Comparison of ENCODE assay signal across 39 cellular contexts in genomic region chr7:143947111-143947510, GRCh38. TPM values are rescaled to one million over a fixed set of nuclear protein-coding genes. Genes with fewer than 3 reads are reported as not detected.
"Had no signal": no experiment of that assay in that cellular context is flagged by ENCODE, and none has a peak within 500 bp of the region (broad histone marks: within the 10 kb centered on the region; RNA-seq: fewer than 3 reads in every experiment).

No MANE protein-coding gene starts in this region.

- H3K4me3 ChIP-seq: MG63 had no signal

- H3K9ac ChIP-seq: KMS-11 had no signal

- H3K4me2 ChIP-seq: KMS-11 had no signal

- H3K36me3 ChIP-seq: MG63 had no signal

- H3K27ac ChIP-seq: KMS-11 had no signal

- DNase-seq: Karpas-422, Kasumi-1, MG63, MM.1S, MV-4-11, NCI-H1048, NCI-H1092, NCI-H1092 treated with DMSO at 0.1 percent for 48 hours, NCI-H1105, NCI-H1105 treated with DMSO at 0.1 percent for 48 hours, NCI-H1417, NCI-H1417 treated with DMSO at 0.1 percent for 48 hours, NCI-H1436, NCI-H1436 treated with DMSO at 0.1 percent for 48 hours, NCI-H146, NCI-H1694, NCI-H1694 treated with DMSO at 0.1 percent for 48 hours, NCI-H187, NCI-H187 treated with DMSO at 0.1 percent for 48 hours, NCI-H1930, NCI-H2029, NCI-H2029 treated with DMSO at 0.1 percent for 48 hours, NCI-H2081, NCI-H2081 treated with DMSO at 0.1 percent for 48 hours, NCI-H2107, NCI-H2171, NCI-H2171 treated with DMSO at 0.1 percent for 48 hours, NCI-H2227 treated with DMSO at 0.1 percent for 48 hours, NCI-H226, NCI-H345, NCI-H446, NCI-H446 treated with DMSO at 0.1 percent for 48 hours, NCI-H510A, NCI-H510A treated with DMSO at 0.1 percent for 48 hours had no signal

- H3K27me3 ChIP-seq: MG63 had no signal

RNA-seq across cellular contexts. Expression of gene OR2F1, which starts 7.5 kb away (rescaled TPM):
- total RNA-seq: LHCN-M2, M059J, MCF 10A, NCI-H460 had no signal

RNA-seq across cellular contexts. Expression of gene OR2F2, which starts 12.1 kb away (rescaled TPM):
- total RNA-seq: LHCN-M2, M059J, MCF 10A had no signal

RNA-seq across cellular contexts. Expression of gene OR6B1, which starts 53.0 kb away (rescaled TPM):
- total RNA-seq: LHCN-M2, M059J, MCF 10A, NCI-H460 had no signal
